12 cellular contexts compared by ENCODE assay signal in genomic region chr13:39961036-39961435, GRCh38.
"Had no signal": no experiment of that assay in that cellular context is flagged by ENCODE, and none has a peak within 500 bp of the region (broad histone marks: within the 10 kb centered on the region; RNA-seq: fewer than 3 reads in every experiment).

No MANE protein-coding gene starts in this region.

- H3K4me1 Mint-ChIP-seq: mesothelial cell of epicardium had no signal

- H3K9me3 Mint-ChIP-seq: dendritic cell treated with granulocyte-macrophage colony-stimulating factor and Interleukin-4, amounts not matched to agents 40 ng/mL and 50 ng/mL, for 4 days; mesothelial cell of epicardium; natural killer cell had no signal

- H3K4me3 Mint-ChIP-seq: dendritic cell treated with granulocyte-macrophage colony-stimulating factor and Interleukin-4, amounts not matched to agents 40 ng/mL and 50 ng/mL, for 4 days; mesothelial cell of epicardium; natural killer cell; neural crest cell had no signal

- H3K36me3 Mint-ChIP-seq: mesothelial cell of epicardium, natural killer cell had no signal

- DNase-seq: heart left ventricle; hippocampal formation; kidney glomerular epithelial cell; natural killer cell; posterior cingulate gyrus; sigmoid colon; small intestine; stimulated activated CD4-positive, alpha-beta T cell treated with anti-CD3 and anti-CD28 coated beads, Interleukin-12 subunit alpha, Interleukin-12 subunit beta, amount 100 ng/mL, for 4 hours; stimulated activated naive CD4-positive, alpha-beta T cell treated with Interleukin-2 at 50 U/mL for 16 hours had no signal

- H3K27me3 Mint-ChIP-seq: dendritic cell treated with granulocyte-macrophage colony-stimulating factor and Interleukin-4, amounts not matched to agents 40 ng/mL and 50 ng/mL, for 4 days had no signal

- H3K27ac Mint-ChIP-seq: dendritic cell treated with granulocyte-macrophage colony-stimulating factor and Interleukin-4, amounts not matched to agents 40 ng/mL and 50 ng/mL, for 4 days; mesothelial cell of epicardium; natural killer cell had no signal

- ATAC-seq: heart left ventricle, natural killer cell had no signal
